ENCODE assay signal across 29 cellular contexts in the genomic region with DNA sequence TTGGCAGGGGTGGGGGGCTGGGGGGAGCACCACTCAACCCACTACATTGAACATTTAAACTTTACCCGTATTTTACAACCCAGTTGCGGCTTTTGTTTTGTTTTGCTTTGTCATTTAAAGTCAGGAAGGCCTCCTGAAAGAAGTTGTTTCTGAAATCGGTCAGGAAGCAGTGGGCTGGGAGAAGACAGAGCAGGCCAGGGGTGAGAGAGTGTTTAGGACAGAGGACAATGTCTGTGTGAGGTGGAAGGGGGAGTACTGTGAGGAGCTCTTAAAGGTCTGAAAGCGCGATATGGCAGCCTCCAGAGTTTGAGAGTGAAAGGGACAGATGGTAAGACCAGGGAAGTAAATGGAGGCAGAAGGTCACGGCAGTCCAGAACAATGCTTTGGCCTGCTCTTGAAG. TPM values are rescaled to one million over a fixed set of nuclear protein-coding genes. Genes with fewer than 3 reads are reported as not detected.
DNase-seq lines count a peak whose midpoint lies in the region; ATAC-seq and TF ChIP-seq lines count a peak whose summit lies in the region.
"Had no signal": no experiment of that assay in that cellular context is flagged by ENCODE, and none has a peak within 500 bp of the region (broad histone marks: within the 10 kb centered on the region; RNA-seq: fewer than 3 reads in every experiment).

No MANE protein-coding gene starts in this region.

- peak overlapping the region; percentile 32; the same call in 1 of the 2 replicates for H3K4me2 ChIP-seq in KMS-11
- no peak overlapping the region for H3K4me2 ChIP-seq in neural progenitor cell

- no peak for TF ChIP-seq POLR2A in GM18505 (IDR thresholded peaks at IDR 0.05; ENCODE audit: borderline replicate concordance, extremely low read depth, insufficient read depth, insufficient read length)

- H3K36me3 Mint-ChIP-seq in chondrocyte (ENCODE audit: low read depth) (no peaks in the 10 kb centered on the region), neural crest cell (ENCODE audit: low read depth) (no peaks in the 10 kb centered on the region), neural progenitor cell (no peaks in the 10 kb centered on the region)
- H3K36me3 Mint-ChIP-seq: activated naive CD8-positive, alpha-beta T cell treated with anti-CD3 and anti-CD28 coated beads for 36 hours; immature natural killer cell; naive thymus-derived CD4-positive, alpha-beta T cell had no signal

- H3F3A ChIP-seq in neural progenitor cell (ENCODE audit: low read depth), result peaks cover 13% of the 10 kb centered on the region

- H3K27me3 Mint-ChIP-seq in chondrocyte (ENCODE audit: low read depth) (peaks cover 1% of the 10 kb centered on the region), neural crest cell (ENCODE audit: low read depth) (no peaks in the 10 kb centered on the region), neural progenitor cell (ENCODE audit: insufficient read depth, low read depth) (peaks cover 9% of the 10 kb centered on the region)

- no peak overlapping the region; the same call in 1 of the 2 replicates for H3K9ac ChIP-seq in KMS-11
- no peak overlapping the region for H3K9ac ChIP-seq in neural progenitor cell

- H3K27me3 ChIP-seq in KMS-11 (ENCODE audit: insufficient read depth, low read depth), result no peaks in the 10 kb centered on the region
- H3K27me3 ChIP-seq in neural progenitor cell, result no peaks in the 10 kb centered on the region
- H3K27me3 ChIP-seq: BE2C, colonic mucosa, foreskin keratinocyte had no signal

- H3K4me3 ChIP-seq in KMS-11 (IDR thresholded peaks at IDR 0.05; ENCODE audit: insufficient read depth, low read depth, low read length), result no peak overlapping the region
- H3K4me3 ChIP-seq in neural progenitor cell, result no peak overlapping the region
- H3K4me3 ChIP-seq: colonic mucosa, stomach had no signal

- no peak overlapping the region for H3K4me3 Mint-ChIP-seq in chondrocyte (ENCODE audit: unreplicated experiment)
- no peak overlapping the region for H3K4me3 Mint-ChIP-seq in neural crest cell
- no peak overlapping the region for H3K4me3 Mint-ChIP-seq in neural progenitor cell
- H3K4me3 Mint-ChIP-seq: activated naive CD8-positive, alpha-beta T cell treated with anti-CD3 and anti-CD28 coated beads for 36 hours; effector memory CD8-positive, alpha-beta T cell; immature natural killer cell; naive thymus-derived CD4-positive, alpha-beta T cell had no signal

- H3K36me3 ChIP-seq in KMS-11 (ENCODE audit: insufficient read depth) (no peaks in the 10 kb centered on the region), neural progenitor cell (no peaks in the 10 kb centered on the region)
- H3K36me3 ChIP-seq: BE2C, colonic mucosa, stomach had no signal

- no peaks in the 10 kb centered on the region for H3K9me3 ChIP-seq in neural progenitor cell (ENCODE audit: low read depth)
- H3K9me3 ChIP-seq: BE2C, colonic mucosa, stomach had no signal

- H3K9me3 Mint-ChIP-seq in chondrocyte (ENCODE audit: low read depth), result no peaks in the 10 kb centered on the region
- no peaks in the 10 kb centered on the region for H3K9me3 Mint-ChIP-seq in neural crest cell
- H3K9me3 Mint-ChIP-seq in neural progenitor cell, result no peaks in the 10 kb centered on the region
- H3K9me3 Mint-ChIP-seq: activated naive CD8-positive, alpha-beta T cell treated with anti-CD3 and anti-CD28 coated beads for 36 hours; effector memory CD8-positive, alpha-beta T cell; immature natural killer cell; naive thymus-derived CD4-positive, alpha-beta T cell had no signal

- H3K27ac Mint-ChIP-seq in chondrocyte (ENCODE audit: unreplicated experiment) (peak overlapping the region; percentile 41), neural crest cell (ENCODE audit: unreplicated experiment) (peak overlapping the region; percentile 4), neural progenitor cell (no peak overlapping the region)
- H3K27ac Mint-ChIP-seq: activated naive CD8-positive, alpha-beta T cell treated with anti-CD3 and anti-CD28 coated beads for 36 hours; effector memory CD8-positive, alpha-beta T cell had no signal

- H3K27ac ChIP-seq in KMS-11 (peak overlapping the region; percentile 56; the same call in 1 of the 2 replicates), neural progenitor cell (no peak overlapping the region), substantia nigra (ENCODE audit: low read depth, low read length, poor library complexity, severe bottlenecking) (no peak overlapping the region)
- H3K27ac ChIP-seq: colonic mucosa, foreskin keratinocyte had no signal

- peak overlapping the region; percentile 45; the same call in 1 of the 2 replicates for H2AFZ ChIP-seq in KMS-11 (ENCODE audit: low read depth)
- H2AFZ ChIP-seq in neural progenitor cell (replicated peaks), result no peak overlapping the region

- H4K20me1 ChIP-seq in KMS-11 (ENCODE audit: insufficient read depth) (no peaks in the 10 kb centered on the region), neural progenitor cell (ENCODE audit: low read depth) (no peaks in the 10 kb centered on the region)

- TF ChIP-seq CTCF in KMS-11 (conservative IDR thresholded peaks at IDR 0.05; ENCODE audit: low read depth, low read length) (no peak), chondrocyte (IDR thresholded peaks at IDR 0.05) (no peak), neural crest cell (conservative IDR thresholded peaks at IDR 0.05) (no peak), neural progenitor cell (IDR thresholded peaks at IDR 0.05) (no peak)

- peak; percentile 58 for DNase-seq in CD1c-positive myeloid dendritic cell (ENCODE audit: extremely low spot score)
- DNase-seq in chondrocyte (ENCODE audit: low spot score), result no peak
- no peak for DNase-seq in neural crest cell (ENCODE audit: low read depth, low spot score)
- no peak for DNase-seq in neural progenitor cell (ENCODE audit: low spot score)
- DNase-seq in substantia nigra (lab: John Stamatoyannopoulos, UW), result no peak
- no peak for DNase-seq in NCI-H2196 treated with DMSO at 0.1 percent for 48 hours (lab: John Stamatoyannopoulos, UW; ENCODE audit: unreplicated experiment)
- DNase-seq: activated CD4-positive, alpha-beta T cell treated with anti-CD3 and anti-CD28 coated beads, Interleukin-2, amount 50 U/mL, for 48 hours; activated naive CD8-positive, alpha-beta T cell treated with anti-CD3 and anti-CD28 coated beads for 36 hours; BE2C; colonic mucosa; DMS53; effector memory CD8-positive, alpha-beta T cell; foreskin keratinocyte; GDM1; immature natural killer cell; naive thymus-derived CD4-positive, alpha-beta T cell; NCI-H1048; NCI-H1694 treated with DMSO at 0.1 percent for 48 hours; NCI-H2227 treated with DMSO at 0.1 percent for 48 hours; stomach; T-helper 9 cell; trophoblast cell had no signal

- H3K4me1 Mint-ChIP-seq in chondrocyte (ENCODE audit: low read depth) (peaks cover 33% of the 10 kb centered on the region), neural crest cell (peaks cover 45% of the 10 kb centered on the region), neural progenitor cell (peaks cover 45% of the 10 kb centered on the region)
- H3K4me1 Mint-ChIP-seq: activated naive CD8-positive, alpha-beta T cell treated with anti-CD3 and anti-CD28 coated beads for 36 hours; immature natural killer cell; naive thymus-derived CD4-positive, alpha-beta T cell had no signal

- H3K4me1 ChIP-seq in KMS-11 (ENCODE audit: low read depth, poor library complexity, severe bottlenecking) (peaks cover 30% of the 10 kb centered on the region), neural progenitor cell (peaks cover 21% of the 10 kb centered on the region)
- H3K4me1 ChIP-seq: colonic mucosa, foreskin keratinocyte had no signal

- H3K79me2 ChIP-seq in KMS-11 (ENCODE audit: insufficient read depth, low read depth) (no peaks in the 10 kb centered on the region), neural progenitor cell (ENCODE audit: low read depth) (no peaks in the 10 kb centered on the region)

- no peak for ATAC-seq in GM18505 (IDR thresholded peaks at IDR 0.05; ENCODE audit: unreplicated experiment)
- ATAC-seq: effector memory CD8-positive, alpha-beta T cell; esophagus mucosa; foreskin keratinocyte; HCT116; naive thymus-derived CD4-positive, alpha-beta T cell; sciatic nerve had no signal

RNA-seq across cellular contexts. Expression of a gene that starts 6.0 kb away (rescaled TPM):
- total RNA-seq in chondrocyte, result 0.12 to 0.15 TPM in 2 of 3 replicates, not detected in the other
- total RNA-seq in neural crest cell, result 0.07 and 0.09 TPM in 2 replicates
- not detected in 2 replicates for total RNA-seq in neural progenitor cell (ENCODE audit: low replicate concordance)
- total RNA-seq: A673; activated naive CD8-positive, alpha-beta T cell treated with anti-CD3 and anti-CD28 coated beads for 36 hours; esophagus mucosa; foreskin keratinocyte; LHCN-M2; naive thymus-derived CD4-positive, alpha-beta T cell had no signal

RNA-seq across cellular contexts. Expression of a gene that starts 36.8 kb away (rescaled TPM):
- total RNA-seq in chondrocyte (29.6 to 44.8 TPM (median 36.6 TPM) in 3 replicates), neural crest cell (26.2 and 29.5 TPM in 2 replicates), neural progenitor cell (ENCODE audit: low replicate concordance) (13.6 and 18.2 TPM in 2 replicates)
